Comparison of ENCODE assay signal across 16 cellular contexts in genomic region chr9:124105266-124105665, GRCh38.
DNase-seq lines count a peak whose midpoint lies in the region; ATAC-seq and TF ChIP-seq lines count a peak whose summit lies in the region.
"Had no signal": no experiment of that assay in that cellular context is flagged by ENCODE, and none has a peak within 500 bp of the region (broad histone marks: within the 10 kb centered on the region; RNA-seq: fewer than 3 reads in every experiment).

No MANE protein-coding gene starts in this region.

- POLR2A ChIA-PET in PC-9 (lab: Charles Lee; ENCODE audit: unreplicated experiment), result interaction anchor here (0.7 kb wide), 1 partner anchor 607 kb away, joined by 5 read pairs; no protein-coding TSS in a partner anchor

- BruUV-seq in PC-9 (replicated peaks; lab: Mats Ljungman, UMichigan), result no TSS peak

- no peaks in the 10 kb centered on the region for H3F3A ChIP-seq in PC-9 (ENCODE audit: insufficient read depth, low read depth)

- peak overlapping the region; percentile 61 for H3K14ac ChIP-seq in neuronal stem cell (ENCODE audit: low read length)

- H3K23ac ChIP-seq in neuronal stem cell (ENCODE audit: low read depth, low read length, poor library complexity), result peak overlapping the region; percentile 57

- H3K79me2 ChIP-seq in Karpas-422 (ENCODE audit: low read length), result no peaks in the 10 kb centered on the region
- no peaks in the 10 kb centered on the region for H3K79me2 ChIP-seq in PC-9 (ENCODE audit: low read depth)

- in situ Hi-C loops in GM13976 (cut with MboI; ENCODE audit: low sequenced_read_pairs, unreplicated experiment), result no loop called here

- H3K27ac ChIP-seq in Karpas-422 (ENCODE audit: low read length) (no peak overlapping the region), heart right ventricle (no peak overlapping the region), neuronal stem cell (replicated peaks; ENCODE audit: low read length) (no peak overlapping the region), PC-9 (no peak overlapping the region)
- H3K27ac ChIP-seq: A549, C4-2B, GM23248 had no signal

- DNase-seq in Karpas-422 (peak; percentile 37), MG63 (peak; percentile 19), heart right ventricle (peak; percentile 8 to 66), neuronal stem cell (ENCODE audit: low spot score) (no peak), PC-9 (no peak), GM13976 (ENCODE audit: low spot score) (no peak), germinal center (ENCODE audit: low spot score) (no peak)
- DNase-seq: BE2C; CD4-positive, alpha-beta memory T cell; DND-41; GDM1; GM23248; H7; IMR-90 had no signal

- peak in 6 of 8 donors; percentile 35 to 89 (median 74) for ATAC-seq in heart right ventricle
- ATAC-seq: A549 had no signal

- H2BK5ac ChIP-seq in neuronal stem cell (ENCODE audit: low read length), result no peak overlapping the region

- peak overlapping the region; percentile 32 for H3K18ac ChIP-seq in neuronal stem cell (ENCODE audit: low read length)

- H4K20me1 ChIP-seq in Karpas-422 (ENCODE audit: insufficient read depth, low read depth, low read length) (no peaks in the 10 kb centered on the region), PC-9 (ENCODE audit: insufficient read depth) (no peaks in the 10 kb centered on the region)

- H3K27me3 ChIP-seq in Karpas-422 (ENCODE audit: low read length) (no peaks in the 10 kb centered on the region), MG63 (no peaks in the 10 kb centered on the region), heart right ventricle (peaks cover 0 to 20% (median 7%) of the 10 kb centered on the region in 7 donors), neuronal stem cell (ENCODE audit: control insufficient read depth in 3 of 3, insufficient read depth in 3 of 3, low read depth in 1 of 3, low read length in 3 of 3) (peaks cover 0 to 11% (median 2%) of the 10 kb centered on the region in 3 experiments), PC-9 (ENCODE audit: insufficient read depth, low read depth) (peaks cover 29% of the 10 kb centered on the region)
- H3K27me3 ChIP-seq: BE2C had no signal

- no peak overlapping the region for H4K8ac ChIP-seq in neuronal stem cell (ENCODE audit: low read depth, low read length)

- H2BK15ac ChIP-seq in neuronal stem cell (ENCODE audit: low read length), result no peak overlapping the region

- WGBS in heart right ventricle, 2 donors, result 65 to 70% methylated on average over 3 of the region's 3 CpGs
- WGBS in neuronal stem cell (ENCODE audit: extremely low coverage in 2 of 2, insufficient read length in 2 of 2, insufficient replicate concordance in 1 of 2), 2 donors, result no CpG with 5 or more reads among the region's 3 CpGs

- no peaks in the 10 kb centered on the region for H3K9me3 ChIP-seq in Karpas-422 (ENCODE audit: low read length)
- H3K9me3 ChIP-seq in MG63, result no peaks in the 10 kb centered on the region
- no peaks in the 10 kb centered on the region for H3K9me3 ChIP-seq in heart right ventricle
- no peaks in the 10 kb centered on the region for H3K9me3 ChIP-seq in neuronal stem cell (replicated peaks in 1 of 2; ENCODE audit: control insufficient read depth in 2 of 2, insufficient read depth in 1 of 2, low read depth in 1 of 2, low read length in 2 of 2)
- H3K9me3 ChIP-seq in PC-9 (ENCODE audit: insufficient read depth, low read depth), result no peaks in the 10 kb centered on the region
- H3K9me3 ChIP-seq: A549, BE2C had no signal

- no peak overlapping the region for H2AK5ac ChIP-seq in neuronal stem cell (ENCODE audit: low read depth, low read length)

- H2BK120ac ChIP-seq in neuronal stem cell (ENCODE audit: low read depth, low read length), result no peak overlapping the region

- intact Hi-C loops in heart right ventricle (cut with DNase I) (no loop called here), PC-9 (cut with micrococcal nuclease; ENCODE audit: unreplicated experiment) (no loop called here)

- H2AFZ ChIP-seq in Karpas-422 (ENCODE audit: low read length) (no peak overlapping the region), neuronal stem cell (ENCODE audit: low read length) (no peak overlapping the region), PC-9 (no peak overlapping the region)
- H2AFZ ChIP-seq: GM23248 had no signal

- H3K4me3 ChIP-seq in Karpas-422 (ENCODE audit: low read length), result no peak overlapping the region
- H3K4me3 ChIP-seq in MG63, result no peak overlapping the region
- H3K4me3 ChIP-seq in heart right ventricle, result no peak overlapping the region
- H3K4me3 ChIP-seq in neuronal stem cell (ENCODE audit: low read length in 2 of 2), result no peak overlapping the region
- H3K4me3 ChIP-seq in PC-9, result no peak overlapping the region
- H3K4me3 ChIP-seq: A549, GM23248 had no signal

- CTCF ChIA-PET in PC-9 (lab: Charles Lee), result no interaction called here

- no peak for TF ChIP-seq CTCF in heart right ventricle (IDR thresholded peaks at IDR 0.05)
- TF ChIP-seq CTCF in PC-9 (conservative IDR thresholded peaks at IDR 0.05), result no peak
- no peak for TF ChIP-seq CTCF in GM13976 (IDR thresholded peaks at IDR 0.05; ENCODE audit: borderline replicate concordance, control extremely low read depth, extremely low read depth, insufficient read depth, missing control alignments)

- H3K4me2 ChIP-seq in Karpas-422 (ENCODE audit: low read depth, low read length, poor library complexity, severe bottlenecking) (no peak overlapping the region), neuronal stem cell (ENCODE audit: insufficient read depth, low read length, poor library complexity, severe bottlenecking) (no peak overlapping the region), PC-9 (no peak overlapping the region)
- H3K4me2 ChIP-seq: A549 had no signal

- no peak overlapping the region for H2BK12ac ChIP-seq in neuronal stem cell (ENCODE audit: low read length)

- H4K91ac ChIP-seq in neuronal stem cell (ENCODE audit: low read depth, low read length, poor library complexity), result no peak overlapping the region

- H3K9ac ChIP-seq in Karpas-422 (ENCODE audit: low read length), result no peak overlapping the region
- H3K9ac ChIP-seq in neuronal stem cell (ENCODE audit: low read depth, low read length, poor library complexity), result no peak overlapping the region
- H3K9ac ChIP-seq: GM23248 had no signal

- H3K79me1 ChIP-seq in neuronal stem cell (ENCODE audit: low read depth, low read length), result no peaks in the 10 kb centered on the region

- H3K4ac ChIP-seq in neuronal stem cell (ENCODE audit: low read length), result no peak overlapping the region

- H3K4me1 ChIP-seq in Karpas-422 (ENCODE audit: low read length), result no peaks in the 10 kb centered on the region
- no peaks in the 10 kb centered on the region for H3K4me1 ChIP-seq in heart right ventricle
- H3K4me1 ChIP-seq in neuronal stem cell (ENCODE audit: control insufficient read depth in 2 of 2, insufficient read depth in 1 of 2, low read depth in 1 of 2, low read length in 2 of 2), result peaks cover 0 to 7% of the 10 kb centered on the region in 2 donors
- H3K4me1 ChIP-seq in PC-9 (replicated peaks; ENCODE audit: insufficient read depth), result no peaks in the 10 kb centered on the region
- H3K4me1 ChIP-seq: A549, BE2C had no signal

- H3K36me3 ChIP-seq in Karpas-422 (ENCODE audit: insufficient read depth, low read length), result no peaks in the 10 kb centered on the region
- no peaks in the 10 kb centered on the region for H3K36me3 ChIP-seq in MG63
- H3K36me3 ChIP-seq in heart right ventricle, result no peaks in the 10 kb centered on the region
- H3K36me3 ChIP-seq in neuronal stem cell (replicated peaks in 1 of 2; ENCODE audit: control insufficient read depth in 2 of 2, insufficient read depth in 2 of 2, low read length in 2 of 2), result no peaks in the 10 kb centered on the region
- no peaks in the 10 kb centered on the region for H3K36me3 ChIP-seq in PC-9 (ENCODE audit: low read depth)
- H3K36me3 ChIP-seq: BE2C had no signal

- H3K9me2 ChIP-seq in Karpas-422 (replicated peaks; ENCODE audit: insufficient read depth, low read length) (no peaks in the 10 kb centered on the region), PC-9 (ENCODE audit: insufficient read depth) (no peaks in the 10 kb centered on the region)

Comparison
In these comparisons a context has a peak if more than half of its experiments do, and no peak if none do; other contexts are left out.
1. DNase-seq: peak in Karpas-422 (single experiment), MG63 (single experiment) and heart right ventricle (2 of 2); none in neuronal stem cell (single experiment), PC-9 (0 of 2), GM13976 (single experiment) and germinal center (single experiment).